ENCODE assay signal across 14 cellular contexts in genomic region chr11:71910775-71911174, GRCh38. TPM values are rescaled to one million over a fixed set of nuclear protein-coding genes. Genes with fewer than 3 reads are reported as not detected.
DNase-seq lines count a peak whose midpoint lies in the region; ATAC-seq and TF ChIP-seq lines count a peak whose summit lies in the region.
"Not testable (repeated sequence)": the region's sequence is repeated elsewhere in the genome, so short reads cannot be mapped to it uniquely, and the experiment has no call there.
"Had no signal": no experiment of that assay in that cellular context is flagged by ENCODE, and none has a peak within 500 bp of the region (broad histone marks: within the 10 kb centered on the region; RNA-seq: fewer than 3 reads in every experiment).

No MANE protein-coding gene starts in this region.

- H3K27ac ChIP-seq in trophoblast cell (ENCODE audit: low read depth, low read length): not testable (repeated sequence)

- not testable (repeated sequence) for H3K79me1 ChIP-seq in trophoblast cell (ENCODE audit: low read length)

- peaks cover 42% of the 10 kb centered on the region for H3K36me3 Mint-ChIP-seq in activated CD8-positive, alpha-beta T cell treated with anti-CD3 and anti-CD28 coated beads for 36 hours (ENCODE audit: low read depth)
- H3K36me3 Mint-ChIP-seq in activated T-helper 17 cell treated with anti-CD3 and anti-CD28 coated beads, Interleukin-2, amount 50 U/mL, for 72 hours (ENCODE audit: low read depth): peaks cover 69% of the 10 kb centered on the region
- peaks cover 5 to 23% of the 10 kb centered on the region in 2 donors for H3K36me3 Mint-ChIP-seq in activated naive CD4-positive, alpha-beta T cell treated with anti-CD3 and anti-CD28 coated beads, Interleukin-2, amount 50 U/mL, for 72 hours

- not testable (repeated sequence) for H2AFZ ChIP-seq in trophoblast cell (ENCODE audit: insufficient read depth, low read length, poor library complexity)

- H3K36me3 ChIP-seq in trophoblast cell (ENCODE audit: control insufficient read depth in 1 of 2, insufficient read depth in 2 of 2, low read length in 2 of 2): not testable (repeated sequence)

- H2BK12ac ChIP-seq in trophoblast cell (ENCODE audit: low read length): not testable (repeated sequence)

- H3K4me3 Mint-ChIP-seq in activated CD8-positive, alpha-beta T cell treated with anti-CD3 and anti-CD28 coated beads for 36 hours; activated T-helper 17 cell treated with anti-CD3 and anti-CD28 coated beads, Interleukin-2, amount 50 U/mL, for 72 hours; stimulated activated naive CD8-positive, alpha-beta T cell treated with anti-CD3 and anti-CD28 coated beads, Interleukin-15, amount 100 ng/mL, for 72 hours: not testable (repeated sequence)

- H3K27ac Mint-ChIP-seq in activated CD8-positive, alpha-beta T cell treated with anti-CD3 and anti-CD28 coated beads for 36 hours: peak overlapping the region; percentile 88
- H3K27ac Mint-ChIP-seq in activated T-helper 17 cell treated with anti-CD3 and anti-CD28 coated beads, Interleukin-2, amount 50 U/mL, for 72 hours: peak overlapping the region; percentile 43
- H3K27ac Mint-ChIP-seq in activated naive CD4-positive, alpha-beta T cell treated with anti-CD3 and anti-CD28 coated beads, Interleukin-2, amount 50 U/mL, for 72 hours: peak overlapping the region; percentile 18 to 44
- H3K27ac Mint-ChIP-seq in stimulated activated naive CD8-positive, alpha-beta T cell treated with anti-CD3 and anti-CD28 coated beads, Interleukin-15, amount 100 ng/mL, for 72 hours: peak overlapping the region; percentile 97 to 98

- H3K4ac ChIP-seq in trophoblast cell (ENCODE audit: low read depth, low read length): not testable (repeated sequence)

- H3K9ac ChIP-seq in trophoblast cell (ENCODE audit: low read length): not testable (repeated sequence)

- peaks cover 12% of the 10 kb centered on the region for H3K4me1 Mint-ChIP-seq in activated CD8-positive, alpha-beta T cell treated with anti-CD3 and anti-CD28 coated beads for 36 hours (ENCODE audit: low read depth)
- H3K4me1 Mint-ChIP-seq in activated T-helper 17 cell treated with anti-CD3 and anti-CD28 coated beads, Interleukin-2, amount 50 U/mL, for 72 hours: peaks cover 17% of the 10 kb centered on the region
- peaks cover 14% of the 10 kb centered on the region for H3K4me1 Mint-ChIP-seq in stimulated activated naive CD8-positive, alpha-beta T cell treated with anti-CD3 and anti-CD28 coated beads, Interleukin-15, amount 100 ng/mL, for 72 hours

- not testable (repeated sequence) for H4K12ac ChIP-seq in trophoblast cell (ENCODE audit: low read depth, low read length)

- intact Hi-C loops in activated CD8-positive, alpha-beta T cell treated with anti-CD3 and anti-CD28 coated beads for 36 hours (cut with micrococcal nuclease): not testable (repeated sequence)

- not testable (repeated sequence) for TF ChIP-seq CTCF in activated CD8-positive, alpha-beta T cell treated with anti-CD3 and anti-CD28 coated beads for 36 hours (IDR thresholded peaks at IDR 0.05)

- not testable (repeated sequence) for H3K4me2 ChIP-seq in trophoblast cell (ENCODE audit: low read length)

- peak overlapping the region; percentile 40 for H3K18ac ChIP-seq in trophoblast cell (ENCODE audit: low read length)

- H2AK5ac ChIP-seq in trophoblast cell (ENCODE audit: low read length): not testable (repeated sequence)

- CTCF ChIA-PET in activated CD8-positive, alpha-beta T cell treated with anti-CD3 and anti-CD28 coated beads for 36 hours (lab: Charles Lee): not testable (repeated sequence)

- H3K23ac ChIP-seq in trophoblast cell (ENCODE audit: low read length): not testable (repeated sequence)

- no CpG with 5 or more reads among the region's 5 CpGs for WGBS in trophoblast cell (ENCODE audit: extremely low coverage, insufficient coverage, insufficient read length)

- H3K79me2 ChIP-seq in trophoblast cell (ENCODE audit: control insufficient read depth, insufficient read depth, low read length, poor library complexity): not testable (repeated sequence)

- H3K4me3 ChIP-seq in trophoblast cell (ENCODE audit: low read depth, low read length): not testable (repeated sequence)

- H3K9me3 ChIP-seq in trophoblast cell (ENCODE audit: insufficient read depth, low read depth, low read length): not testable (repeated sequence)

- H3K14ac ChIP-seq in trophoblast cell (ENCODE audit: low read length): not testable (repeated sequence)

- not testable (repeated sequence) for H3K9me3 Mint-ChIP-seq in activated CD8-positive, alpha-beta T cell treated with anti-CD3 and anti-CD28 coated beads for 36 hours; activated T-helper 17 cell treated with anti-CD3 and anti-CD28 coated beads, Interleukin-2, amount 50 U/mL, for 72 hours; activated naive CD4-positive, alpha-beta T cell treated with anti-CD3 and anti-CD28 coated beads, Interleukin-2, amount 50 U/mL, for 72 hours; stimulated activated naive CD8-positive, alpha-beta T cell treated with anti-CD3 and anti-CD28 coated beads, Interleukin-15, amount 100 ng/mL, for 72 hours

- DNase-seq in ELF-1 (ENCODE audit: low read depth, low spot score): peak; percentile 65
- not testable (repeated sequence) for DNase-seq in activated CD8-positive, alpha-beta T cell treated with anti-CD3 and anti-CD28 coated beads for 36 hours; activated naive CD4-positive, alpha-beta T cell treated with anti-CD3 and anti-CD28 coated beads, Interleukin-2, amount 50 U/mL, for 72 hours (ENCODE audit: low spot score in 2 of 2); stimulated activated naive CD8-positive, alpha-beta T cell treated with anti-CD3 and anti-CD28 coated beads, Interleukin-15, amount 100 ng/mL, for 72 hours
- DNase-seq in islet precursor cell: peak; percentile 67
- peak; percentile 55 to 78 for DNase-seq in trophoblast cell

- not testable (repeated sequence) for H2BK5ac ChIP-seq in trophoblast cell (ENCODE audit: low read depth, low read length, poor library complexity)

- H2BK120ac ChIP-seq in trophoblast cell (ENCODE audit: insufficient read depth, low read length, poor library complexity): not testable (repeated sequence)

- H4K91ac ChIP-seq in trophoblast cell (ENCODE audit: low read depth, low read length): not testable (repeated sequence)

- H3K27me3 ChIP-seq in trophoblast cell (ENCODE audit: insufficient read depth, low read length): not testable (repeated sequence)

- H3K4me1 ChIP-seq in trophoblast cell (ENCODE audit: control insufficient read depth in 1 of 2, insufficient read depth in 2 of 2, low read length in 2 of 2): peaks cover 13 to 14% of the 10 kb centered on the region in 2 experiments

- POLR2A ChIA-PET in activated CD8-positive, alpha-beta T cell treated with anti-CD3 and anti-CD28 coated beads for 36 hours (lab: Charles Lee): interaction anchor here (3.4 kb wide), 1 partner anchor 17 kb away, joined by 14 read pairs; the partner anchor contains the start of genes RNF121 and XNDC1N

- not testable (repeated sequence) for H4K8ac ChIP-seq in trophoblast cell (ENCODE audit: low read depth, low read length)

- not testable (repeated sequence) for ATAC-seq in activated CD8-positive, alpha-beta T cell treated with anti-CD3 and anti-CD28 coated beads for 36 hours; activated T-helper 17 cell treated with anti-CD3 and anti-CD28 coated beads, Interleukin-2, amount 50 U/mL, for 72 hours (replicated peaks); activated naive CD4-positive, alpha-beta T cell treated with anti-CD3 and anti-CD28 coated beads, Interleukin-2, amount 50 U/mL, for 72 hours; stimulated activated naive CD8-positive, alpha-beta T cell treated with anti-CD3 and anti-CD28 coated beads, Interleukin-15, amount 100 ng/mL, for 72 hours

- not testable (repeated sequence) for H3K27me3 Mint-ChIP-seq in activated CD8-positive, alpha-beta T cell treated with anti-CD3 and anti-CD28 coated beads for 36 hours; activated T-helper 17 cell treated with anti-CD3 and anti-CD28 coated beads, Interleukin-2, amount 50 U/mL, for 72 hours; stimulated activated naive CD8-positive, alpha-beta T cell treated with anti-CD3 and anti-CD28 coated beads, Interleukin-15, amount 100 ng/mL, for 72 hours

RNA-seq across cellular contexts. Expression of gene XNDC1N, which starts 17.6 kb away (rescaled TPM):
- total RNA-seq in activated CD8-positive, alpha-beta T cell treated with anti-CD3 and anti-CD28 coated beads for 36 hours: 10 to 100 TPM; 15.8 to 16.0 TPM
- 10 to 100 TPM; 13.9 to 16.6 TPM for total RNA-seq in activated T-helper 17 cell treated with anti-CD3 and anti-CD28 coated beads, Interleukin-2, amount 50 U/mL, for 72 hours
- 10 to 100 TPM; 14.0 to 21.8 TPM for total RNA-seq in activated naive CD4-positive, alpha-beta T cell treated with anti-CD3 and anti-CD28 coated beads, Interleukin-2, amount 50 U/mL, for 72 hours
- 2.2 and 2.3 TPM in 2 replicates for polyA plus RNA-seq in trophoblast cell (2013)

RNA-seq across cellular contexts. Expression of gene RNF121, which starts 18.1 kb away (rescaled TPM):
- total RNA-seq in activated CD8-positive, alpha-beta T cell treated with anti-CD3 and anti-CD28 coated beads for 36 hours: 10 to 100 TPM; 23.7 to 28.1 TPM
- 10 to 100 TPM; 45.8 to 55.5 TPM for total RNA-seq in activated T-helper 17 cell treated with anti-CD3 and anti-CD28 coated beads, Interleukin-2, amount 50 U/mL, for 72 hours
- 10 to 100 TPM; 32.2 to 44.6 TPM for total RNA-seq in activated naive CD4-positive, alpha-beta T cell treated with anti-CD3 and anti-CD28 coated beads, Interleukin-2, amount 50 U/mL, for 72 hours
- 28.0 and 29.3 TPM in 2 replicates for polyA plus RNA-seq in trophoblast cell (2013)

RNA-seq across cellular contexts. Expression of gene DEFB131B, which starts 32.5 kb away (rescaled TPM):
- not detected for total RNA-seq in activated CD8-positive, alpha-beta T cell treated with anti-CD3 and anti-CD28 coated beads for 36 hours
- total RNA-seq in activated T-helper 17 cell treated with anti-CD3 and anti-CD28 coated beads, Interleukin-2, amount 50 U/mL, for 72 hours: not detected
- total RNA-seq in activated naive CD4-positive, alpha-beta T cell treated with anti-CD3 and anti-CD28 coated beads, Interleukin-2, amount 50 U/mL, for 72 hours: not detected
- polyA plus RNA-seq in trophoblast cell (2013): not detected in 2 replicates
- total RNA-seq: Calu3; CD4-positive, alpha-beta T cell; CD8-positive, alpha-beta memory T cell; Daoy; HFFc6 had no signal
- polyA plus RNA-seq: A549; CD14-positive monocyte; CD8-positive, alpha-beta memory T cell had no signal

Comparison
In these comparisons a context has a peak if more than half of its experiments do, and no peak if none do; other contexts are left out.
1. H3K27ac Mint-ChIP-seq: peak in every context shown above with its lines; median percentile 98 in stimulated activated naive CD8-positive, alpha-beta T cell treated with anti-CD3 and anti-CD28 coated beads, Interleukin-15, amount 100 ng/mL, for 72 hours; 88 in activated CD8-positive, alpha-beta T cell treated with anti-CD3 and anti-CD28 coated beads for 36 hours; 43 in activated T-helper 17 cell treated with anti-CD3 and anti-CD28 coated beads, Interleukin-2, amount 50 U/mL, for 72 hours; 31 in activated naive CD4-positive, alpha-beta T cell treated with anti-CD3 and anti-CD28 coated beads, Interleukin-2, amount 50 U/mL, for 72 hours.